8 cellular contexts compared by ENCODE assay signal in genomic region chr17:5485270-5486205, GRCh38. TPM values are rescaled to one million over a fixed set of nuclear protein-coding genes. Genes with fewer than 3 reads are reported as not detected.
A peak's percentile ranks its signal among the peaks of the same experiment; 100 is the strongest.
DNase-seq lines count a peak whose midpoint lies in the region; ATAC-seq and TF ChIP-seq lines count a peak whose summit lies in the region.

Gene DERL2 (minus strand): TSS chr17:5486178. CDS start chr17:5486161, 17 bp downstream.

- 8 to 12% methylated on average over 10 to 16 of the region's 29 CpGs for WGBS in esophagus squamous epithelium, 2 donors

- TF ChIP-seq POLR2A in esophagus squamous epithelium (IDR thresholded peaks at IDR 0.05): peak in 1 of 4 donors; percentile 35

- H3K4me3 ChIP-seq in AG09309 (ENCODE audit: control insufficient read depth, low read depth, low read length): peak within 1 kb of the TSS; percentile 95
- H3K4me3 ChIP-seq in esophagus squamous epithelium: peak within 1 kb of the TSS; percentile 74 to 97 (median 92)

- H3K27me3 ChIP-seq in esophagus squamous epithelium: no peaks in the 10 kb centered on the region

- H3K4me3 Mint-ChIP-seq in T-cell (peak within 1 kb of the TSS; percentile 90 to 97 (median 96)), naive B cell (peak within 1 kb of the TSS; percentile 92 to 100 (median 96))

- H3K27me3 Mint-ChIP-seq in T-cell (no peaks in the 10 kb centered on the region), naive B cell (no peaks in the 10 kb centered on the region)

- peaks cover 44% of the 10 kb centered on the region for H3K36me3 Mint-ChIP-seq in T-cell
- H3K36me3 Mint-ChIP-seq in naive B cell: peaks cover 8 to 18% of the 10 kb centered on the region in 2 donors

- peak within 1 kb of the TSS; percentile 98 to 100 (median 100) for H3K27ac ChIP-seq in esophagus squamous epithelium

- CTCF ChIA-PET in T-cell (lab: Charles Lee): no interaction called here

- peaks cover 59 to 72% (median 70%) of the 10 kb centered on the region in 3 donors for H3K4me1 Mint-ChIP-seq in T-cell
- peaks cover 21 to 48% (median 26%) of the 10 kb centered on the region in 3 donors for H3K4me1 Mint-ChIP-seq in naive B cell

- DNase-seq in AG09309 (ENCODE audit: low read depth) (no peak), T-cell (peak in 1 of 34 experiments; percentile 19), esophagus squamous epithelium (lab: John Stamatoyannopoulos, UW) (peak; percentile 56), naive B cell (no peak), ecto neural progenitor cell (ENCODE audit: low spot score) (no peak), NCI-H526 treated with DMSO at 0.1 percent for 48 hours (lab: John Stamatoyannopoulos, UW) (no peak)

- intact Hi-C loops in esophagus squamous epithelium (cut with DNase I): no loop called here

- H3K36me3 ChIP-seq in esophagus squamous epithelium: peaks cover 0 to 68% (median 13%) of the 10 kb centered on the region in 3 donors

- POLR2A ChIA-PET in T-cell (lab: Charles Lee): interaction anchor here in 1 of 2 donors (0.6 to 1.5 kb wide), 5 partner anchors 13 to 782 kb away, joined by 3 to 5 read pairs (median 5); partner anchors contain the start of genes NUP88 and RPAIN

- H3K9me3 Mint-ChIP-seq in T-cell: no peaks in the 10 kb centered on the region
- H3K9me3 Mint-ChIP-seq in naive B cell: no peaks in the 10 kb centered on the region

- ATAC-seq in GM18907 (IDR thresholded peaks at IDR 0.05; ENCODE audit: unreplicated experiment) (peak; percentile 33), HG03135 (IDR thresholded peaks at IDR 0.05; ENCODE audit: unreplicated experiment) (peak; percentile 36), T-cell (replicated peaks in 1 of 4) (peak in 2 of 4 experiments; percentile 0 to 2), naive B cell (ENCODE audit: low read depth in 2 of 2) (peak in 1 of 2 donors; percentile 1)

- H3K27ac Mint-ChIP-seq in T-cell: peak within 1 kb of the TSS; percentile 96 to 99
- peak within 1 kb of the TSS; percentile 97 to 100 (median 99) for H3K27ac Mint-ChIP-seq in naive B cell

- H3K9me3 ChIP-seq in esophagus squamous epithelium: no peaks in the 10 kb centered on the region

- peaks cover 16 to 49% (median 21%) of the 10 kb centered on the region in 3 donors for H3K4me1 ChIP-seq in esophagus squamous epithelium

- no peak for TF ChIP-seq CTCF in AG09309 (IDR thresholded peaks at IDR 0.05; ENCODE audit: control insufficient read depth, insufficient read depth, low read depth, low read length, missing control alignments)
- peak in 1 of 6 experiments; percentile 19 for TF ChIP-seq CTCF in esophagus squamous epithelium (IDR thresholded peaks at IDR 0.05)

RNA-seq across cellular contexts. Expression of gene DERL2, which starts in this region (rescaled TPM):
- total RNA-seq in T-cell: 10 to 100 TPM; 58.2 to 73.9 (median 64.0) TPM
- total RNA-seq in esophagus squamous epithelium: 10 to 100 TPM; 28.2 to 48.8 (median 38.1) TPM
- polyA plus RNA-seq in naive B cell (ENCODE audit: low read depth in 6 of 6): 10 to 100 TPM; 59.7 to 96.5 (median 69.5) TPM
